In the genomic region with DNA sequence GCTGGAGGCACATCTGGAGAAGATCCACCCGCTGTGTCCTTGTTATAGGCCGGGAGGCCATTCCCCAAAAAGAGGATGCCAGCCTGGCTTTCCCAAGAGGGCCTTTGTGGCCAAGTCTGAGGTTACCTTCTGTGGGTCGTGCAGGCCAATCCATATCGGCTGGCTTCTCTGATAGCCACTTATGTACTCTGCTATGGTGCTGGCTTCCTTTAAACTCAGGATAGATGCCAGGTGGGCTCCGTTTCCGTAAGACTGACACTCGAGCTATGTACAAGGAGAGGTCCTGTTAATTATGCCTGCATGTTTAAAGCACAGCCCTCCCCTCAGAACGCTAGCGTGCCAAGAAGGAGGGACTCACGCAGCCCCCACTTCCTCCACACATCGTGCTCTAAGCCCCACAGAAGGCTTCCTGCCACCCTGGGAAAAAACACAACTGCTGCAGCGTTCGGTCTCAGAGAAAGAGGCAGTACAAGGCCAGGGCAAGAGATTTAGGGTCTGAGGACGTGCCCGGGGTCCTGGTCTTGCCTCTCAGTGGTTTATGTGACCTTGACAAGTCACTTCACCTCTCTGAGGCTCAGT, we compare ENCODE assay signal across 1 cellular context.
TF ChIP-seq lines count a peak whose summit lies in the region.

No MANE protein-coding gene starts in this region.

TF ChIP-seq in GM23338, 12 proteins besides CTCF, POLR2A, EP300 and RAD21:
- TF ChIP-seq EZH2phosphoT487 (IDR thresholded peaks at IDR 0.05; ENCODE audit: unreplicated experiment), result no peak
- TF ChIP-seq EZH2 (IDR thresholded peaks at IDR 0.05; ENCODE audit: low read depth, unreplicated experiment), result no peak
- no peak for TF ChIP-seq JUNB (IDR thresholded peaks at IDR 0.05; ENCODE audit: unreplicated experiment)
- TF ChIP-seq, protein P1, sequence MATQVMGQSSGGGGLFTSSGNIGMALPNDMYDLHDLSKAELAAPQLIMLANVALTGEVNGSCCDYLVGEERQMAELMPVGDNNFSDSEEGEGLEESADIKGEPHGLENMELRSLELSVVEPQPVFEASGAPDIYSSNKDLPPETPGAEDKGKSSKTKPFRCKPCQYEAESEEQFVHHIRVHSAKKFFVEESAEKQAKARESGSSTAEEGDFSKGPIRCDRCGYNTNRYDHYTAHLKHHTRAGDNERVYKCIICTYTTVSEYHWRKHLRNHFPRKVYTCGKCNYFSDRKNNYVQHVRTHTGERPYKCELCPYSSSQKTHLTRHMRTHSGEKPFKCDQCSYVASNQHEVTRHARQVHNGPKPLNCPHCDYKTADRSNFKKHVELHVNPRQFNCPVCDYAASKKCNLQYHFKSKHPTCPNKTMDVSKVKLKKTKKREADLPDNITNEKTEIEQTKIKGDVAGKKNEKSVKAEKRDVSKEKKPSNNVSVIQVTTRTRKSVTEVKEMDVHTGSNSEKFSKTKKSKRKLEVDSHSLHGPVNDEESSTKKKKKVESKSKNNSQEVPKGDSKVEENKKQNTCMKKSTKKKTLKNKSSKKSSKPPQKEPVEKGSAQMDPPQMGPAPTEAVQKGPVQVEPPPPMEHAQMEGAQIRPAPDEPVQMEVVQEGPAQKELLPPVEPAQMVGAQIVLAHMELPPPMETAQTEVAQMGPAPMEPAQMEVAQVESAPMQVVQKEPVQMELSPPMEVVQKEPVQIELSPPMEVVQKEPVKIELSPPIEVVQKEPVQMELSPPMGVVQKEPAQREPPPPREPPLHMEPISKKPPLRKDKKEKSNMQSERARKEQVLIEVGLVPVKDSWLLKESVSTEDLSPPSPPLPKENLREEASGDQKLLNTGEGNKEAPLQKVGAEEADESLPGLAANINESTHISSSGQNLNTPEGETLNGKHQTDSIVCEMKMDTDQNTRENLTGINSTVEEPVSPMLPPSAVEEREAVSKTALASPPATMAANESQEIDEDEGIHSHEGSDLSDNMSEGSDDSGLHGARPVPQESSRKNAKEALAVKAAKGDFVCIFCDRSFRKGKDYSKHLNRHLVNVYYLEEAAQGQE (IDR thresholded peaks at IDR 0.05; ENCODE audit: unreplicated experiment), result no peak
- TF ChIP-seq, protein P2, sequence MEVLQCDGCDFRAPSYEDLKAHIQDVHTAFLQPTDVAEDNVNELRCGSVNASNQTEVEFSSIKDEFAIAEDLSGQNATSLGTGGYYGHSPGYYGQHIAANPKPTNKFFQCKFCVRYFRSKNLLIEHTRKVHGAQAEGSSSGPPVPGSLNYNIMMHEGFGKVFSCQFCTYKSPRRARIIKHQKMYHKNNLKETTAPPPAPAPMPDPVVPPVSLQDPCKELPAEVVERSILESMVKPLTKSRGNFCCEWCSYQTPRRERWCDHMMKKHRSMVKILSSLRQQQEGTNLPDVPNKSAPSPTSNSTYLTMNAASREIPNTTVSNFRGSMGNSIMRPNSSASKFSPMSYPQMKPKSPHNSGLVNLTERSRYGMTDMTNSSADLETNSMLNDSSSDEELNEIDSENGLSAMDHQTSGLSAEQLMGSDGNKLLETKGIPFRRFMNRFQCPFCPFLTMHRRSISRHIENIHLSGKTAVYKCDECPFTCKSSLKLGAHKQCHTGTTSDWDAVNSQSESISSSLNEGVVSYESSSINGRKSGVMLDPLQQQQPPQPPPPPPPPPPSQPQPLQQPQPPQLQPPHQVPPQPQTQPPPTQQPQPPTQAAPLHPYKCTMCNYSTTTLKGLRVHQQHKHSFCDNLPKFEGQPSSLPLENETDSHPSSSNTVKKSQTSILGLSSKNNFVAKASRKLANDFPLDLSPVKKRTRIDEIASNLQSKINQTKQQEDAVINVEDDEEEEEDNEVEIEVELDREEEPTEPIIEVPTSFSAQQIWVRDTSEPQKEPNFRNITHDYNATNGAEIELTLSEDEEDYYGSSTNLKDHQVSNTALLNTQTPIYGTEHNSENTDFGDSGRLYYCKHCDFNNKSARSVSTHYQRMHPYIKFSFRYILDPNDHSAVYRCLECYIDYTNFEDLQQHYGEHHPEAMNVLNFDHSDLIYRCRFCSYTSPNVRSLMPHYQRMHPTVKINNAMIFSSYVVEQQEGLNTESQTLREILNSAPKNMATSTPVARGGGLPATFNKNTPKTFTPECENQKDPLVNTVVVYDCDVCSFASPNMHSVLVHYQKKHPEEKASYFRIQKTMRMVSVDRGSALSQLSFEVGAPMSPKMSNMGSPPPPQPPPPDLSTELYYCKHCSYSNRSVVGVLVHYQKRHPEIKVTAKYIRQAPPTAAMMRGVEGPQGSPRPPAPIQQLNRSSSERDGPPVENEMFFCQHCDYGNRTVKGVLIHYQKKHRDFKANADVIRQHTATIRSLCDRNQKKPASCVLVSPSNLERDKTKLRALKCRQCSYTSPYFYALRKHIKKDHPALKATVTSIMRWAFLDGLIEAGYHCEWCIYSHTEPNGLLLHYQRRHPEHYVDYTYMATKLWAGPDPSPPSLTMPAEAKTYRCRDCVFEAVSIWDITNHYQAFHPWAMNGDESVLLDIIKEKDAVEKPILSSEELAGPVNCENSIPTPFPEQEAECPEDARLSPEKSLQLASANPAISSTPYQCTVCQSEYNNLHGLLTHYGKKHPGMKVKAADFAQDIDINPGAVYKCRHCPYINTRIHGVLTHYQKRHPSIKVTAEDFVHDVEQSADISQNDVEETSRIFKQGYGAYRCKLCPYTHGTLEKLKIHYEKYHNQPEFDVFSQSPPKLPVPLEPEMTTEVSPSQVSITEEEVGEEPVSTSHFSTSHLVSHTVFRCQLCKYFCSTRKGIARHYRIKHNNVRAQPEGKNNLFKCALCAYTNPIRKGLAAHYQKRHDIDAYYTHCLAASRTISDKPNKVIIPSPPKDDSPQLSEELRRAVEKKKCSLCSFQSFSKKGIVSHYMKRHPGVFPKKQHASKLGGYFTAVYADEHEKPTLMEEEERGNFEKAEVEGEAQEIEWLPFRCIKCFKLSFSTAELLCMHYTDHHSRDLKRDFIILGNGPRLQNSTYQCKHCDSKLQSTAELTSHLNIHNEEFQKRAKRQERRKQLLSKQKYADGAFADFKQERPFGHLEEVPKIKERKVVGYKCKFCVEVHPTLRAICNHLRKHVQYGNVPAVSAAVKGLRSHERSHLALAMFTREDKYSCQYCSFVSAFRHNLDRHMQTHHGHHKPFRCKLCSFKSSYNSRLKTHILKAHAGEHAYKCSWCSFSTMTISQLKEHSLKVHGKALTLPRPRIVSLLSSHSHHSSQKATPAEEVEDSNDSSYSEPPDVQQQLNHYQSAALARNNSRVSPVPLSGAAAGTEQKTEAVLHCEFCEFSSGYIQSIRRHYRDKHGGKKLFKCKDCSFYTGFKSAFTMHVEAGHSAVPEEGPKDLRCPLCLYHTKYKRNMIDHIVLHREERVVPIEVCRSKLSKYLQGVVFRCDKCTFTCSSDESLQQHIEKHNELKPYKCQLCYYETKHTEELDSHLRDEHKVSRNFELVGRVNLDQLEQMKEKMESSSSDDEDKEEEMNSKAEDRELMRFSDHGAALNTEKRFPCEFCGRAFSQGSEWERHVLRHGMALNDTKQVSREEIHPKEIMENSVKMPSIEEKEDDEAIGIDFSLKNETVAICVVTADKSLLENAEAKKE (CRISPR knock-in tag; IDR thresholded peaks at IDR 0.05), result no peak
- TF ChIP-seq POLR2AphosphoS5 (IDR thresholded peaks at IDR 0.05; ENCODE audit: low read depth), result no peak
- TF ChIP-seq ZNF114 (CRISPR knock-in tag; IDR thresholded peaks at IDR 0.05), result no peak
- TF ChIP-seq NANOG (IDR thresholded peaks at IDR 0.05; ENCODE audit: borderline replicate concordance), result no peak
- TF ChIP-seq, protein P3, sequence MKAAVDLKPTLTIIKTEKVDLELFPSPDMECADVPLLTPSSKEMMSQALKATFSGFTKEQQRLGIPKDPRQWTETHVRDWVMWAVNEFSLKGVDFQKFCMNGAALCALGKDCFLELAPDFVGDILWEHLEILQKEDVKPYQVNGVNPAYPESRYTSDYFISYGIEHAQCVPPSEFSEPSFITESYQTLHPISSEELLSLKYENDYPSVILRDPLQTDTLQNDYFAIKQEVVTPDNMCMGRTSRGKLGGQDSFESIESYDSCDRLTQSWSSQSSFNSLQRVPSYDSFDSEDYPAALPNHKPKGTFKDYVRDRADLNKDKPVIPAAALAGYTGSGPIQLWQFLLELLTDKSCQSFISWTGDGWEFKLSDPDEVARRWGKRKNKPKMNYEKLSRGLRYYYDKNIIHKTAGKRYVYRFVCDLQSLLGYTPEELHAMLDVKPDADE (IDR thresholded peaks at IDR 0.05), result no peak
- no peak for TF ChIP-seq STAT1 (IDR thresholded peaks at IDR 0.05; ENCODE audit: unreplicated experiment)
- TF ChIP-seq ZNF331 (CRISPR knock-in tag; IDR thresholded peaks at IDR 0.05; ENCODE audit: low read depth), result no peak
- no peak for TF ChIP-seq CREB1 (CRISPR knock-in tag; IDR thresholded peaks at IDR 0.05; ENCODE audit: low read depth)
